15 cellular contexts compared by ENCODE assay signal in the genomic region with DNA sequence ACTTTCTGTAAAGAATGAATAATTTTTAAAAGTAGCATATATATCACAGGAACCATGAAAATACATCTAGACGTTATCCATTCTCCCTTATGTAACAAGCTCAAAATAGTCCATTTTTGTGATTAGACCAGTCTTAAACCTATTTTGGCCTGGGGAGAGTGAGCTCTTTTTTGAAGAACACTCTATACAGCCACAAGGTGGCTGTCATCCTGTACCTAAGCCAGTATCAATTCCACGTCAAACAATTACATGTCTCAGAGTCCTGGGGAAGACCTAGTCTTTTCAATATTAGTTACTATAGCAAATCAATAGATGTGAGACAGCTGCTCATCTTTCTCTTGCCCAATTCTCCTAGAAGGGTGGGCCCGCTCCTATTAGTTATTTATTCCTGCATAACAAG. TPM values are rescaled to one million over a fixed set of nuclear protein-coding genes. Genes with fewer than 3 reads are reported as not detected.
DNase-seq lines count a peak whose midpoint lies in the region; ATAC-seq, FAIRE-seq and TF ChIP-seq lines count a peak whose summit lies in the region.
"Had no signal": no experiment of that assay in that cellular context is flagged by ENCODE, and none has a peak within 500 bp of the region (broad histone marks: within the 10 kb centered on the region; RNA-seq: fewer than 3 reads in every experiment).

No MANE protein-coding gene starts in this region.

- FAIRE-seq in keratinocyte (lab: Jason Lieb, UNC) = no peak

- H3K79me2 ChIP-seq in OCI-LY7 (ENCODE audit: insufficient read depth, low read depth, low read length) (no peaks in the 10 kb centered on the region), keratinocyte (ENCODE audit: control insufficient read depth, insufficient read depth, low read length) (no peaks in the 10 kb centered on the region)

- H2AFZ ChIP-seq in OCI-LY7 (ENCODE audit: low read length) (no peak overlapping the region), keratinocyte (ENCODE audit: control insufficient read depth, low read length) (no peak overlapping the region)

- no peak overlapping the region for H3K9ac ChIP-seq in keratinocyte (ENCODE audit: control insufficient read depth, extremely low read depth, insufficient read depth, low read length)

- no peaks in the 10 kb centered on the region for H3K27me3 ChIP-seq in keratinocyte (ENCODE audit: control insufficient read depth, extremely low read depth, insufficient read depth, low read length)

- H3K27ac ChIP-seq in OCI-LY7 (ENCODE audit: low read depth, low read length, poor library complexity, severe bottlenecking) = no peak overlapping the region
- no peak overlapping the region for H3K27ac ChIP-seq in keratinocyte (ENCODE audit: control insufficient read depth, insufficient read depth, low read length)
- H3K27ac ChIP-seq: neutrophil had no signal

- BruUV-seq in OCI-LY7 (replicated peaks; lab: Mats Ljungman, UMichigan) = no TSS peak

- peak; percentile 41 for TF ChIP-seq CTCF in OCI-LY7 (conservative IDR thresholded peaks at IDR 0.05; ENCODE audit: low read length)
- TF ChIP-seq CTCF in keratinocyte (optimal IDR thresholded peaks at IDR 0.05 in 1 of 3, IDR thresholded peaks at IDR 0.05 in 1 of 3, conservative IDR thresholded peaks at IDR 0.05 in 1 of 3; ENCODE audit: extremely low read depth in 1 of 3, insufficient read depth in 2 of 3, low read length in 3 of 3) = peak in 2 of 3 experiments; percentile 3 to 15
- no peak for TF ChIP-seq CTCF in omental fat pad (IDR thresholded peaks at IDR 0.05)

- H3K4me3 ChIP-seq in OCI-LY7 (ENCODE audit: low read depth, low read length, poor library complexity, severe bottlenecking) = no peak overlapping the region
- H3K4me3 ChIP-seq in keratinocyte (ENCODE audit: control insufficient read depth in 2 of 3, extremely low read depth in 1 of 3, insufficient read depth in 2 of 3, low read depth in 1 of 3, low read length in 3 of 3) = no peak overlapping the region

- H3K9me2 ChIP-seq in OCI-LY7 (ENCODE audit: insufficient read depth, low read length) = no peaks in the 10 kb centered on the region

- H4K20me1 ChIP-seq in OCI-LY7 (ENCODE audit: insufficient read depth, low read length) (no peaks in the 10 kb centered on the region), keratinocyte (ENCODE audit: control insufficient read depth, extremely low read depth, insufficient read depth, low read length) (no peaks in the 10 kb centered on the region)

- H3K36me3 ChIP-seq in OCI-LY7 (ENCODE audit: insufficient read depth, low read length) (no peaks in the 10 kb centered on the region), keratinocyte (ENCODE audit: control insufficient read depth in 2 of 2, extremely low read depth in 1 of 2, insufficient read depth in 2 of 2, low read length in 2 of 2) (no peaks in the 10 kb centered on the region)
- H3K36me3 ChIP-seq: neutrophil had no signal

- H3K9me3 ChIP-seq in OCI-LY7 (ENCODE audit: low read length) (no peaks in the 10 kb centered on the region), keratinocyte (ENCODE audit: control insufficient read depth, low read depth, low read length) (no peaks in the 10 kb centered on the region)
- H3K9me3 ChIP-seq: neutrophil had no signal

- ATAC-seq in GM21786 (IDR thresholded peaks at IDR 0.05; ENCODE audit: unreplicated experiment) = peak; percentile 54
- no peak for ATAC-seq in GM21381 (IDR thresholded peaks at IDR 0.05; ENCODE audit: unreplicated experiment)
- ATAC-seq in HG03039 (IDR thresholded peaks at IDR 0.05; ENCODE audit: unreplicated experiment) = no peak
- no peak for ATAC-seq in omental fat pad (ENCODE audit: low FRiP score)
- ATAC-seq: activated CD4-positive, alpha-beta T cell treated with anti-CD3 and anti-CD28 coated beads for 36 hours; stimulated activated memory B cell treated with anti-CD40 and anti-IgM and Interleukin-4, amounts not matched to agents 10 μg/mL and 1 μg/mL and 100 μg/mL, for 72 hours had no signal

- dilution Hi-C loops in keratinocyte (cut with MboI; ENCODE audit: extremely low pct_ligation_motif_present, low sequenced_read_pairs) = no loop called here

- H3K4me2 ChIP-seq in OCI-LY7 (ENCODE audit: low read length) (no peak overlapping the region), keratinocyte (ENCODE audit: control insufficient read depth, extremely low read depth, insufficient read depth, low read depth, low read length) (no peak overlapping the region)

- POLR2A ChIA-PET in OCI-LY7 (lab: Charles Lee) = interaction anchor here (0.8 to 1.2 kb wide), 5 partner anchors 9 to 247 kb away, joined by 3 read pairs; no protein-coding TSS in a partner anchor

- no peaks in the 10 kb centered on the region for H3K9me1 ChIP-seq in keratinocyte (ENCODE audit: control insufficient read depth, extremely low read depth, insufficient read depth, low read length)

- DNase-seq in DMS53 (lab: John Stamatoyannopoulos, UW) (peak; percentile 6), DMS53 treated with DMSO at 0.1 percent for 48 hours (lab: John Stamatoyannopoulos, UW; ENCODE audit: unreplicated experiment) (no peak), OCI-LY7 (ENCODE audit: low spot score) (no peak), keratinocyte (ENCODE audit: low read depth, low spot score) (no peak), omental fat pad (ENCODE audit: low spot score) (no peak)
- DNase-seq: 8988T; activated CD4-positive, alpha-beta T cell treated with anti-CD3 and anti-CD28 coated beads for 36 hours; activated naive CD8-positive, alpha-beta T cell treated with anti-CD3 and anti-CD28 coated beads for 36 hours; CD8-positive, alpha-beta memory T cell; H7 had no signal

- intact Hi-C loops in OCI-LY7 (cut with micrococcal nuclease; ENCODE audit: unreplicated experiment) = loop anchor here (1.0 kb wide), 1 partner anchor 70 kb away; no protein-coding TSS in a partner anchor

- CTCF ChIA-PET in OCI-LY7 (lab: Charles Lee; ENCODE audit: unreplicated experiment) = interaction anchor here (0.7 to 1.3 kb wide), 3 partner anchors 16 to 74 kb away, joined by 3 read pairs; a partner anchor contains a TSS

- H3K4me1 ChIP-seq in OCI-LY7 (ENCODE audit: insufficient read depth, low read length, poor library complexity, severe bottlenecking) = no peaks in the 10 kb centered on the region
- H3K4me1 ChIP-seq in keratinocyte (ENCODE audit: control insufficient read depth, extremely low read depth, insufficient read depth, low read length) = peaks cover 4% of the 10 kb centered on the region

RNA-seq across cellular contexts. Expression of a gene that starts 28.4 kb away (rescaled TPM):
- 47.8 and 53.2 TPM in 2 replicates for total RNA-seq in OCI-LY7 (2014; rRNA removed; shearing (Covaris generic))
- total RNA-seq in OCI-LY7 (2022) (68.0 and 73.8 TPM in 2 replicates), omental fat pad (1 to 10 TPM; 2.6 to 7.2 (median 4.8) TPM)
- polyA plus RNA-seq in keratinocyte = 1.8 to 9.0 TPM (median 7.6 TPM) in 3 replicates
- polyA plus RNA-seq in keratinocyte (2011; ENCODE audit: low read depth) = 1.5 TPM
- polyA plus RNA-seq in keratinocyte (2011; cell fraction: cytosol; rRNA removed) = 1.6 and 4.0 TPM in 2 replicates
- polyA plus RNA-seq in keratinocyte (2011; cell fraction: nucleus; rRNA removed) = 1.5 and 2.9 TPM in 2 replicates
- polyA plus RNA-seq in keratinocyte (2012; ENCODE audit: low replicate concordance) = 1.3 and 6.7 TPM in 2 replicates
- 0.26 to 3.9 TPM (median 1.1 TPM) in 3 replicates for polyA minus RNA-seq in keratinocyte
- 1.5 TPM for polyA minus RNA-seq in keratinocyte (2011; cell fraction: cytosol; rRNA and poly(A)+ RNA removed)
- 0.74 and 1.8 TPM in 2 replicates for polyA minus RNA-seq in keratinocyte (2011; cell fraction: nucleus; rRNA and poly(A)+ RNA removed)

RNA-seq across cellular contexts. Expression of a gene that starts 48.1 kb away (rescaled TPM):
- total RNA-seq in OCI-LY7 (2014; rRNA removed; shearing (Covaris generic)) = 10.4 and 11.0 TPM in 2 replicates
- total RNA-seq in OCI-LY7 (2022) (14.0 and 19.2 TPM in 2 replicates), omental fat pad (10 to 100 TPM; 18.0 to 30.9 (median 22.5) TPM)
- polyA plus RNA-seq in keratinocyte = 12.4 to 19.0 TPM (median 13.0 TPM) in 3 replicates
- 14.7 TPM for polyA plus RNA-seq in keratinocyte (2011; ENCODE audit: low read depth)
- 10.1 and 19.8 TPM in 2 replicates for polyA plus RNA-seq in keratinocyte (2011; cell fraction: cytosol; rRNA removed)
- polyA plus RNA-seq in keratinocyte (2011; cell fraction: nucleus; rRNA removed) = 8.5 and 12.0 TPM in 2 replicates
- polyA plus RNA-seq in keratinocyte (2012; ENCODE audit: low replicate concordance) = 7.6 and 14.6 TPM in 2 replicates
- polyA minus RNA-seq in keratinocyte = 1.9 to 13.6 TPM (median 8.4 TPM) in 3 replicates
- polyA minus RNA-seq in keratinocyte (2011; cell fraction: cytosol; rRNA and poly(A)+ RNA removed) = 8.4 TPM
- 3.8 and 8.8 TPM in 2 replicates for polyA minus RNA-seq in keratinocyte (2011; cell fraction: nucleus; rRNA and poly(A)+ RNA removed)

Comparison
In these comparisons a context has a peak if more than half of its experiments do, and no peak if none do; other contexts are left out.
1. CTCF ChIP-seq: peak in OCI-LY7 (single experiment) and keratinocyte (2 of 3); none in omental fat pad (0 of 3).
2. RNA of a gene that starts 28.4 kb away (total RNA-seq): 47.8 to 73.8 TPM in OCI-LY7; 2.6 to 7.2 TPM in omental fat pad; every median in the first group is over 4 times any median in the second.